Comparison of ENCODE assay signal across 22 cellular contexts in the genomic region with DNA sequence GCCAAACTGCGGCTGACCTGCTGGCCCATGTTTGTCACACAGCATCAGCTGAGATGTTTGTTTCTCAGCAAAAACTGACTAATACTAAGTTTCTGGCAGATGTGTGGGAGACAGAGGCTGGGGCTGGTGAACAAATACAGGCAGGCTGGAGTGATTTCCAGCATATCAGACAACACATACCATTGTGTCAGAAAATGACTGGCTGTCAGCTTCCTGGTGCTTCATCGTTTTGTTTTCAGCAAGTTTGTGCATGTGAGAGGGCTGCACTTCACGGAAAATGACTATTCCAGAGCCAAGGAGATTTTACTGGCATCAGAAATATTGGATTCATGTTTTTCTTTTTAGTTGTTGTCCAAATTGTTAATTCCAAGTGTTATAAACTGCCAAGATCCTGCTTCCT.
"Had no signal": no experiment of that assay in that cellular context is flagged by ENCODE, and none has a peak within 500 bp of the region (broad histone marks: within the 10 kb centered on the region; RNA-seq: fewer than 3 reads in every experiment).

No MANE protein-coding gene starts in this region.

- H3K27ac ChIP-seq: coronary artery, lower lobe of right lung, prostate gland, right atrium auricular region, suprapubic skin, tibial artery, upper lobe of left lung had no signal

- H3K4me3 ChIP-seq: coronary artery, lower lobe of right lung, prostate gland, right atrium auricular region, smooth muscle cell, suprapubic skin, tibial artery, upper lobe of left lung had no signal

- H3K4me2 ChIP-seq: smooth muscle cell had no signal

- DNase-seq: dermis blood vessel endothelial cell; effector memory CD4-positive, alpha-beta T cell; head of caudate nucleus; left ventricle myocardium superior; lower lobe of right lung; midbrain; naive thymus-derived CD8-positive, alpha-beta T cell; nephron progenitor cell; stimulated activated CD4-positive, alpha-beta T cell treated with anti-CD3 and anti-CD28 coated beads, Interleukin-12 subunit alpha, Interleukin-12 subunit beta, amount 100 ng/mL, for 4 hours; stimulated activated CD4-positive, alpha-beta T cell treated with anti-CD3 and anti-CD28 coated beads, Interleukin-1b, Interleukin-23, amount 100 ng/mL, for 48 hours; stimulated activated CD4-positive, alpha-beta T cell treated with anti-CD3 and anti-CD28 coated beads, Interleukin-4, amount 100 ng/mL, for 1 hour; stimulated activated CD8-positive, alpha-beta memory T cell treated with anti-CD3 and anti-CD28 coated beads, Interleukin-4, amount 100 ng/mL, for 48 hours; stimulated activated naive CD4-positive, alpha-beta T cell; stimulated activated naive CD8-positive, alpha-beta T cell treated with anti-CD3 and anti-CD28 coated beads, Interleukin-15, amount 100 ng/mL, for 72 hours; tibial artery; upper lobe of left lung had no signal

- H3K4me1 ChIP-seq: lower lobe of right lung, prostate gland, right atrium auricular region, suprapubic skin, tibial artery, upper lobe of left lung had no signal

- H3K36me3 ChIP-seq: lower lobe of right lung, prostate gland, right atrium auricular region, suprapubic skin, tibial artery, upper lobe of left lung had no signal

- H3K27me3 ChIP-seq: right atrium auricular region, suprapubic skin, tibial artery, upper lobe of left lung had no signal

- H3K9me3 ChIP-seq: lower lobe of right lung, prostate gland, right atrium auricular region, suprapubic skin, tibial artery, upper lobe of left lung had no signal

- ATAC-seq: left ventricle myocardium superior; lower lobe of right lung; naive thymus-derived CD8-positive, alpha-beta T cell; sciatic nerve; stimulated activated naive CD8-positive, alpha-beta T cell treated with anti-CD3 and anti-CD28 coated beads, Interleukin-15, amount 100 ng/mL, for 72 hours had no signal
